ENCODE assay signal across 17 cellular contexts in the genomic region with DNA sequence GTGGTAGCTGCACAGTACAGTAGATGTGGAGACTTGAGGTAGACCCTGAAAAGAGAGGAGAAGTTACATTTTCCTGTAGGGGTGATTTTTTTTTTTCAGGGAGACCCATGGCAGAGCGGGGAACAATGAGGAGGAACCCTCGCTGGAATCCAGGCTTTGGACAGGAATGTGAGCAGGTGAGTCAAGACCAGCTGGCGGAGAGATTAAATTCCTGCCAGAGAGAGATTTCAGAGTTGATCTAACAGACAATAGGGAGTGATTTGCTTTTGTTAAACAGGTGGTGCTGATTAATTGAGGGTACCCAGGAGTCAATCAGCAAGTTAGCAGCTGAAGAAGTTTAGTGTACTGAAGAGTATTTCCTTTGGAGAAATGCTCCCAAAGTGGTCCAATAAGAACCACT.
"Had no signal": no experiment of that assay in that cellular context is flagged by ENCODE, and none has a peak within 500 bp of the region (broad histone marks: within the 10 kb centered on the region; RNA-seq: fewer than 3 reads in every experiment).

No MANE protein-coding gene starts in this region.

- H3K27me3 ChIP-seq: body of pancreas, thyroid gland had no signal

- H3K36me3 Mint-ChIP-seq: activated CD4-positive, alpha-beta memory T cell treated with anti-CD3 and anti-CD28 coated beads for 36 hours; activated naive CD8-positive, alpha-beta T cell treated with anti-CD3 and anti-CD28 coated beads for 36 hours had no signal

- H3K9me3 ChIP-seq: body of pancreas, lower lobe of right lung, thyroid gland had no signal

- H3K4me3 Mint-ChIP-seq: activated B cell treated with CpG ODN at 0.5 μM for 24 hours; activated CD4-positive, alpha-beta memory T cell treated with anti-CD3 and anti-CD28 coated beads for 36 hours; activated naive CD8-positive, alpha-beta T cell treated with anti-CD3 and anti-CD28 coated beads for 36 hours; activated T-helper 17 cell treated with anti-CD3 and anti-CD28 coated beads, Interleukin-2, amount 50 U/mL, for 72 hours; nephron had no signal

- H3K27ac Mint-ChIP-seq: activated B cell treated with CpG ODN at 0.5 μM for 24 hours; activated CD4-positive, alpha-beta memory T cell treated with anti-CD3 and anti-CD28 coated beads for 36 hours; activated naive CD8-positive, alpha-beta T cell treated with anti-CD3 and anti-CD28 coated beads for 36 hours; activated T-helper 17 cell treated with anti-CD3 and anti-CD28 coated beads, Interleukin-2, amount 50 U/mL, for 72 hours; nephron had no signal

- H3K27ac ChIP-seq: body of pancreas, dorsolateral prefrontal cortex, lower lobe of right lung, thyroid gland had no signal

- DNase-seq: activated B cell treated with CpG ODN at 0.5 μM for 24 hours; activated CD4-positive, alpha-beta memory T cell treated with anti-CD3 and anti-CD28 coated beads for 36 hours; activated CD4-positive, alpha-beta T cell treated with anti-CD3 and anti-CD28 coated beads for 4 hours; activated naive CD4-positive, alpha-beta T cell; activated naive CD8-positive, alpha-beta T cell treated with anti-CD3 and anti-CD28 coated beads for 36 hours; dorsolateral prefrontal cortex; glutamatergic neuron; lower lobe of right lung; occipital lobe; stimulated activated CD4-positive, alpha-beta T cell treated with anti-CD3 and anti-CD28 coated beads, Interleukin-12 subunit alpha, Interleukin-12 subunit beta, amount 100 ng/mL, for 4 hours; stimulated activated CD4-positive, alpha-beta T cell treated with anti-CD3 and anti-CD28 coated beads, Interleukin-1b, Interleukin-23, amount 100 ng/mL, for 48 hours; stimulated activated CD8-positive, alpha-beta memory T cell treated with anti-CD3 and anti-CD28 coated beads, Interleukin-4, amount 100 ng/mL, for 48 hours; stimulated activated naive CD4-positive, alpha-beta T cell treated with Interleukin-2 at 50 U/mL for 16 hours; thyroid gland had no signal

- H3K9me3 Mint-ChIP-seq: activated B cell treated with CpG ODN at 0.5 μM for 24 hours; activated CD4-positive, alpha-beta memory T cell treated with anti-CD3 and anti-CD28 coated beads for 36 hours; activated naive CD8-positive, alpha-beta T cell treated with anti-CD3 and anti-CD28 coated beads for 36 hours; activated T-helper 17 cell treated with anti-CD3 and anti-CD28 coated beads, Interleukin-2, amount 50 U/mL, for 72 hours; nephron had no signal

- H3K4me1 ChIP-seq: body of pancreas, lower lobe of right lung, thyroid gland had no signal

- H3K4me1 Mint-ChIP-seq: activated B cell treated with CpG ODN at 0.5 μM for 24 hours; activated T-helper 17 cell treated with anti-CD3 and anti-CD28 coated beads, Interleukin-2, amount 50 U/mL, for 72 hours had no signal
